In genomic region chr1:27366411-27367159, GRCh38 we compare ENCODE assay signal across 8 cellular contexts. TPM values are rescaled to one million over a fixed set of nuclear protein-coding genes. Genes with fewer than 3 reads are reported as not detected.
DNase-seq lines count a peak whose midpoint lies in the region; ATAC-seq, FAIRE-seq and TF ChIP-seq lines count a peak whose summit lies in the region.

Gene MAP3K6 (minus strand): TSS chr1:27366961. CDS start chr1:27366597, 364 bp downstream.

- peak within 1 kb of the TSS; percentile 86 for H3K27ac Mint-ChIP-seq in progenitor cell of endocrine pancreas

- peak within 1 kb of the TSS; percentile 85 to 91 for H3K9ac ChIP-seq in K562 (ENCODE audit: insufficient read depth in 1 of 2, low read depth in 2 of 2, low read length in 2 of 2)

- H4K20me1 ChIP-seq in K562 (replicated peaks; ENCODE audit: control insufficient read depth, insufficient read depth, low read length) = no peaks in the 10 kb centered on the region; the same call in 1 of the 2 replicates

- no peak for TF ChIP-seq EP300 in K562 (IDR thresholded peaks at IDR 0.05; ENCODE audit: low read length)

- H3K27me3 ChIP-seq in BE2C = no peaks in the 10 kb centered on the region
- H3K27me3 ChIP-seq in K562 (ENCODE audit: control insufficient read depth in 2 of 2, insufficient read depth in 2 of 2, low read length in 2 of 2) = no peaks in the 10 kb centered on the region

- no peaks in the 10 kb centered on the region for H3K9me3 Mint-ChIP-seq in progenitor cell of endocrine pancreas (ENCODE audit: low read depth)

- H3K79me2 ChIP-seq in K562 (ENCODE audit: control insufficient read depth, insufficient read depth, low read length) = no peaks in the 10 kb centered on the region

- H3K36me3 ChIP-seq in BE2C = no peaks in the 10 kb centered on the region
- H3K36me3 ChIP-seq in K562 (ENCODE audit: control insufficient read depth, insufficient read depth, low read length) = no peaks in the 10 kb centered on the region

- no peaks in the 10 kb centered on the region; the same call in 1 of the 2 replicates for H3K4me1 ChIP-seq in BE2C
- peaks cover 20 to 48% of the 10 kb centered on the region in 2 experiments; a peak in 4 of 5 replicates for H3K4me1 ChIP-seq in K562 (replicated peaks in 1 of 2; ENCODE audit: control insufficient read depth in 2 of 2, insufficient read depth in 2 of 2, low read length in 2 of 2)

- no peaks in the 10 kb centered on the region for H3K36me3 Mint-ChIP-seq in progenitor cell of endocrine pancreas (ENCODE audit: insufficient read depth)

- peak; percentile 18; the same call in 1 of the 2 replicates for TF ChIP-seq CTCF in BE2C (IDR thresholded peaks at IDR 0.05; ENCODE audit: low read depth, low read length)
- peak; percentile 59 to 79 (median 70) for TF ChIP-seq CTCF in K562 (IDR thresholded peaks at IDR 0.05 in 2 of 3, conservative IDR thresholded peaks at IDR 0.05 in 1 of 3; ENCODE audit: insufficient read depth in 2 of 3, low read depth in 1 of 3, low read length in 3 of 3)
- peak; percentile 42 for TF ChIP-seq CTCF in progenitor cell of endocrine pancreas (IDR thresholded peaks at IDR 0.05; ENCODE audit: unreplicated experiment)

- peak; percentile 74 for TF ChIP-seq POLR2A in K562 (conservative IDR thresholded peaks at IDR 0.05)

- in situ Hi-C loops in SK-MEL-5 (cut with HindIII; ENCODE audit: low pct_unique_long_range_greater_than_20kb, low sequenced_read_pairs) = no loop called here
- in situ Hi-C loops in K562 (cut with MboI) = no loop called here

- FAIRE-seq in K562 (lab: Jason Lieb, UNC) = peak; percentile 83

- H3K4me3 Mint-ChIP-seq in progenitor cell of endocrine pancreas (ENCODE audit: low read depth) = peak within 1 kb of the TSS; percentile 69

- no peaks in the 10 kb centered on the region for H3K9me1 ChIP-seq in K562 (ENCODE audit: control insufficient read depth, insufficient read depth, low read length)

- POLR2A ChIA-PET in K562 (lab: Yijun Ruan, JAX) = interaction anchor here (0.6 to 3.3 kb wide), 23 partner anchors 11 to 333 kb away, joined by 3 to 20 read pairs (median 3); partner anchors contain the start of genes CD164L2 and SYTL1

- intact Hi-C loops in K562 (cut with micrococcal nuclease) = loop anchor here (10.0 kb wide), 1 partner anchor 172 kb away; no protein-coding TSS in a partner anchor

- ATAC-seq in GM19397 (IDR thresholded peaks at IDR 0.05; ENCODE audit: unreplicated experiment) = peak; percentile 33
- ATAC-seq in K562 = peak; percentile 86
- no peak for ATAC-seq in HG03520 (IDR thresholded peaks at IDR 0.05; ENCODE audit: unreplicated experiment)

- peak within 1 kb of the TSS; percentile 78 for H3K27ac ChIP-seq in K562 (ENCODE audit: extremely low read depth, low read depth, low read length)

- H3K4me2 ChIP-seq in K562 (ENCODE audit: insufficient read depth, low read length) = peak within 1 kb of the TSS; percentile 84

- CTCF ChIA-PET in K562 (lab: Yijun Ruan, JAX; ENCODE audit: low intra/inter-chr PET ratio) = interaction anchor here (0.6 to 1.0 kb wide), 4 partner anchors 26 to 84 kb away, joined by 3 to 5 read pairs (median 4); partner anchors contain the start of gene GPR3

- peak in 1 of 2 experiments; percentile 45; a peak in 2 of 4 replicates for TF ChIP-seq RAD21 in K562 (CRISPR knock-in tag; conservative IDR thresholded peaks at IDR 0.05 in 1 of 2, IDR thresholded peaks at IDR 0.05 in 1 of 2)

- H3K4me3 ChIP-seq in BE2C (ENCODE audit: low read depth, low read length) = peak within 1 kb of the TSS; percentile 63
- peak within 1 kb of the TSS; percentile 82 for H3K4me3 ChIP-seq in K562

- DNase-seq in BE2C = peak; percentile 62
- DNase-seq in LoVo (ENCODE audit: low spot score) = peak; percentile 82
- peak; percentile 80 for DNase-seq in SK-MEL-5 (ENCODE audit: low read depth, low spot score)
- peak; percentile 90 to 91 (median 90) for DNase-seq in K562 (ENCODE audit: extremely low read depth in 1 of 4, low spot score in 3 of 4)
- peak; percentile 92 for DNase-seq in hepatic stellate cell (ENCODE audit: low spot score)
- peak; percentile 46 for DNase-seq in progenitor cell of endocrine pancreas (ENCODE audit: low spot score, unreplicated experiment)

- TSS peak; percentile 87 for BruUV-seq in K562 (replicated peaks; lab: Mats Ljungman, UMichigan)

- H2AFZ ChIP-seq in K562 (ENCODE audit: low read depth, low read length) = peak within 1 kb of the TSS; percentile 92

- WGBS in K562 (ENCODE audit: insufficient coverage, low coverage, missing lambda C conversion rate) = under 1% methylated on average over 45 of the region's 67 CpGs

- H3K9me3 ChIP-seq in BE2C (no peaks in the 10 kb centered on the region), K562 (replicated peaks; ENCODE audit: control insufficient read depth, insufficient read depth, low read depth, low read length) (no peaks in the 10 kb centered on the region)

- peaks cover 4% of the 10 kb centered on the region for H3K4me1 Mint-ChIP-seq in progenitor cell of endocrine pancreas (ENCODE audit: low read depth)

- peaks cover 52% of the 10 kb centered on the region for H3K27me3 Mint-ChIP-seq in progenitor cell of endocrine pancreas

TF ChIP-seq in K562, 482 proteins besides CTCF, POLR2A, EP300 and RAD21 (continues in another document):
- TF ChIP-seq E2F1 (CRISPR knock-in tag; IDR thresholded peaks at IDR 0.05) (peak; percentile 72; the same call in 1 of the 2 replicates), KDM5B (IDR thresholded peaks at IDR 0.05; ENCODE audit: insufficient replicate concordance, low read depth, low read length) (peak; percentile 85), MEIS2 (IDR thresholded peaks at IDR 0.05; ENCODE audit: partially characterized antibody) (no peak), TBP (optimal IDR thresholded peaks at IDR 0.05; ENCODE audit: low read depth, low read length) (peak; percentile 60), MYC (IDR thresholded peaks at IDR 0.05; ENCODE audit: low read depth, low read length) (peak; percentile 84), MYC (CRISPR knock-in tag; IDR thresholded peaks at IDR 0.05; ENCODE audit: borderline replicate concordance, low read depth) (peak; percentile 42; the same call in 1 of the 2 replicates), NR2F6 (CRISPR knock-in tag; IDR thresholded peaks at IDR 0.05) (no peak), HIVEP1 (CRISPR knock-in tag; IDR thresholded peaks at IDR 0.05) (no peak), SAFB2 (IDR thresholded peaks at IDR 0.05; ENCODE audit: borderline replicate concordance, low read depth, low read length, severe bottlenecking) (no peak), IFI16 (CRISPR knock-in tag; IDR thresholded peaks at IDR 0.05) (no peak), HINFP (tag; conservative IDR thresholded peaks at IDR 0.05; ENCODE audit: low read depth) (no peak), U2AF2 (optimal IDR thresholded peaks at IDR 0.05; ENCODE audit: low read depth, low read length) (no peak), NUFIP1 (IDR thresholded peaks at IDR 0.05; ENCODE audit: partially characterized antibody) (no peak), PRMT5 (CRISPR knock-in tag; IDR thresholded peaks at IDR 0.05) (no peak), SP2 (IDR thresholded peaks at IDR 0.05; ENCODE audit: extremely low read depth, low read depth, low read length, poor library complexity, severe bottlenecking) (no peak), FOS (IDR thresholded peaks at IDR 0.05; ENCODE audit: extremely low read depth, insufficient read length) (no peak)

RNA-seq across cellular contexts. Expression of gene MAP3K6, which starts in this region (rescaled TPM):
- polyA plus RNA-seq in BE2C (2012; ENCODE audit: insufficient read depth, insufficient read length, low read depth) = 3.6 TPM
- total RNA-seq in SK-MEL-5 (2014; rRNA removed; shearing (Covaris generic)) = 5.5 and 6.4 TPM in 2 replicates
- polyA plus RNA-seq in SK-MEL-5 (2015; cell fraction: cytosol; rRNA removed) = 10.8 and 13.9 TPM in 2 replicates
- 128 and 135 TPM in 2 replicates for polyA plus RNA-seq in SK-MEL-5 (2015; cell fraction: nucleus; rRNA removed)
- total RNA-seq in K562 (2011; cell fraction: chromatin; rRNA removed; ENCODE audit: low replicate concordance) = 22.7 and 88.4 TPM in 2 replicates
- 52.5 and 55.4 TPM in 2 replicates for total RNA-seq in K562 (2011; cell fraction: nucleolus; rRNA removed)
- 27.7 and 28.5 TPM in 2 replicates for total RNA-seq in K562 (2011; cell fraction: nucleoplasm; rRNA removed)
- total RNA-seq in K562 (2014; rRNA removed) (10.1 and 14.7 TPM in 2 replicates), K562 (2014; rRNA removed; fragmentation: Illumina TruSeq; extraction: Trizol) (5.0 and 6.2 TPM in 2 replicates), K562 (2015; rRNA removed; fragmentation: Illumina TruSeq; extraction: Trizol) (7.6 and 9.5 TPM in 2 replicates), K562 (2021) (18.1 and 21.9 TPM in 2 replicates), progenitor cell of endocrine pancreas (1.1 and 1.8 TPM in 2 replicates)
- polyA plus RNA-seq in K562 (2011; rRNA removed) (4.7 and 13.2 TPM in 2 replicates), K562 (2014; fragmentation: Illumina TruSeq; extraction: Trizol) (7.0 and 9.0 TPM in 2 replicates), K562 (2014; fragmentation: Nextera tagmentation; extraction: Ambion mirVana) (1 to 10 TPM in 1 of 2 experiments, under 1 TPM in 1; 0.99 to 1.5 TPM), K562 (2014; rRNA removed) (8.2 and 12.9 TPM in 2 replicates)
- polyA plus RNA-seq in K562 (2011; cell fraction: cytosol; rRNA removed) = 5.5 and 6.6 TPM in 2 replicates
- 101 and 102 TPM in 2 replicates for polyA plus RNA-seq in K562 (2011; cell fraction: nucleus; rRNA removed)
- 17.8 and 18.2 TPM in 2 replicates for polyA plus RNA-seq in K562 (2012)
- 3.1 and 4.9 TPM in 2 replicates for polyA minus RNA-seq in K562 (2011; rRNA and poly(A)+ RNA removed)
- 4.8 and 5.1 TPM in 2 replicates for polyA minus RNA-seq in K562 (2011; cell fraction: cytosol; rRNA and poly(A)+ RNA removed)
- polyA minus RNA-seq in K562 (2011; cell fraction: nucleus; rRNA and poly(A)+ RNA removed) = 15.2 and 17.2 TPM in 2 replicates

Comparison
In these comparisons a context has a peak if more than half of its experiments do, and no peak if none do; other contexts are left out.
1. CTCF ChIP-seq: peak in every context shown above with its lines; median percentile 70 in K562; 42 in progenitor cell of endocrine pancreas; 18 in BE2C.